Comparison of ENCODE assay signal across 18 cellular contexts in the genomic region with DNA sequence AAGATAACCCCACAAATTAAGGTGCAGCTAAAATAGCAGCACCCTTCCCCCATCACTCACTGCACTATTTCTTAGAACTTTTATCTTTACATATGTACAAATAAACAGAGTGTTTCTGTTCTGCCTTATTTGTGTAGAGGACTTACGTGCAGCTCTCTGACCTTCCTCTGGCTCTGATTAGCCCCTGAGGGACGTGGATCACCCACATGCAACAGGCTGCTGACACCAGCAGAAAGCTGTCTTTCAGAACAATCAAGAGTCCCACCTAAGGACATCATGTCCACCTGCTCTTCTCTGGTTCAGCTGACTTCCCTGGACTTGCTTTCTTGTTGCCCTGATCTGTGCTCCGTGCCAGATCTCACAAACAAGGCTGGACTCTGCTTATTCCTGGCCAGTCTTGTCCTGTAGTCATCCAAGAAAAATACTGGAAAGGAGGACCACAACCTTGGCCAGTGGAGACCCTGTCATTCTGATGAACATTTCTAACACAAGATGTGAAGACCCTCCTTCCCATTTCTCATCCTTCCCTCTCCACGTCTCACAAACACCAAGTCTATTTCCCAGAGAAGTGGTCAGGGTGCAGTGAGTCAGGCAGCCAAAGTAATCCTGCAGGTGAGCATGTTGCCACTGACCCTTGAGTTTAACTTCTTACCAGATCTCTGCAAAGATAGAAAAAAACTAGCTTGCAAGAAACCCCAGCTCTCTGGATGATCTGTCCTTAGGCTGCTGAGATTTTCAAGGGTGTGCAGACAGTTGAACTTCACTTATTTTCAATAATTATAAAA.
DNase-seq lines count a peak whose midpoint lies in the region; ATAC-seq and TF ChIP-seq lines count a peak whose summit lies in the region.
"Had no signal": no experiment of that assay in that cellular context is flagged by ENCODE, and none has a peak within 500 bp of the region (broad histone marks: within the 10 kb centered on the region; RNA-seq: fewer than 3 reads in every experiment).

No MANE protein-coding gene starts in this region.

- 50 to 60% (median 56%) methylated on average over 4 of the region's 4 CpGs for WGBS in adrenal gland, 4 donors

- H3K4me2 ChIP-seq in parathyroid adenoma (ENCODE audit: low read length), result peak overlapping the region; percentile 4

- H3K79me2 ChIP-seq in parathyroid adenoma, result no peaks in the 10 kb centered on the region

- no peaks in the 10 kb centered on the region for H3K9me3 Mint-ChIP-seq in activated T-cell treated with anti-CD3 and anti-CD28 coated beads, Interleukin-2, amount 50 U/mL, for 4 hours
- H3K9me3 Mint-ChIP-seq: endodermal cell had no signal

- intact Hi-C loops in adrenal gland (cut with DNase I) (no loop called here), dorsolateral prefrontal cortex (cut with DNase I) (no loop called here)

- DNase-seq in activated T-cell treated with anti-CD3 and anti-CD28 coated beads, Interleukin-2, amount 50 U/mL, for 4 hours, result no peak
- DNase-seq in activated T-cell treated with anti-CD3 and anti-CD28 coated beads, Interleukin-2, amount 50 U/mL, for 48 hours, result no peak
- DNase-seq in adrenal gland (no peak), dorsolateral prefrontal cortex (no peak), amygdala (lab: John Stamatoyannopoulos, UW) (no peak)
- DNase-seq: activated CD4-positive, alpha-beta T cell treated with anti-CD3 and anti-CD28 coated beads, Interleukin-2, amount 50 U/mL, for 4 hours; endodermal cell; GOT3; left lung; NCI-H1105; NCI-H2107; NCI-H524; stimulated activated CD4-positive, alpha-beta T cell treated with anti-CD3 and anti-CD28 coated beads, Interleukin-15, amount 100 ng/mL, for 24 hours had no signal

- no peaks in the 10 kb centered on the region for H3K27me3 Mint-ChIP-seq in activated T-cell treated with anti-CD3 and anti-CD28 coated beads, Interleukin-2, amount 50 U/mL, for 4 hours (ENCODE audit: low read depth)

- H3K9me3 ChIP-seq in HEK293 (ENCODE audit: control insufficient read depth, insufficient read depth, low read depth, low read length) (no peaks in the 10 kb centered on the region), adrenal gland (replicated peaks in 1 of 3) (no peaks in the 10 kb centered on the region), parathyroid adenoma (ENCODE audit: control insufficient read depth, low read length) (no peaks in the 10 kb centered on the region)
- H3K9me3 ChIP-seq: left lung, right atrium auricular region, thyroid gland had no signal

- H2AFZ ChIP-seq in parathyroid adenoma, result no peak overlapping the region

- no peak for ATAC-seq in activated T-cell treated with anti-CD3 and anti-CD28 coated beads, Interleukin-2, amount 50 U/mL, for 4 hours
- ATAC-seq in HG03442 (IDR thresholded peaks at IDR 0.05; ENCODE audit: unreplicated experiment), result no peak

- H3K36me3 ChIP-seq in HEK293 (ENCODE audit: control insufficient read depth in 2 of 2, insufficient read depth in 1 of 2, low read length in 2 of 2) (no peaks in the 10 kb centered on the region), adrenal gland (replicated peaks in 1 of 2) (no peaks in the 10 kb centered on the region), parathyroid adenoma (ENCODE audit: control insufficient read depth, insufficient read depth, low read length) (no peaks in the 10 kb centered on the region)
- H3K36me3 ChIP-seq: left lung, right atrium auricular region, thyroid gland had no signal

- H3K4me3 ChIP-seq in HEK293 (ENCODE audit: low read depth, low read length) (no peak overlapping the region), adrenal gland (no peak overlapping the region), parathyroid adenoma (ENCODE audit: low read depth, low read length) (no peak overlapping the region), dorsolateral prefrontal cortex (no peak overlapping the region)
- H3K4me3 ChIP-seq: left lung, right atrium auricular region, thyroid gland had no signal

- no peak overlapping the region for H3K9ac ChIP-seq in parathyroid adenoma

- H3K27me3 ChIP-seq in adrenal gland (no peaks in the 10 kb centered on the region), parathyroid adenoma (ENCODE audit: control insufficient read depth, insufficient read depth, low read length) (no peaks in the 10 kb centered on the region), dorsolateral prefrontal cortex (no peaks in the 10 kb centered on the region)
- H3K27me3 ChIP-seq: left lung, right atrium auricular region, thyroid gland had no signal

- H3K4me1 ChIP-seq in HEK293 (ENCODE audit: control insufficient read depth, insufficient read depth, low read length), result peaks cover 16% of the 10 kb centered on the region
- peaks cover 3 to 35% of the 10 kb centered on the region in 2 donors for H3K4me1 ChIP-seq in adrenal gland (replicated peaks in 1 of 2)
- peaks cover 5% of the 10 kb centered on the region for H3K4me1 ChIP-seq in parathyroid adenoma
- H3K4me1 ChIP-seq: left lung had no signal

- no peak for TF ChIP-seq POLR2A in adrenal gland (IDR thresholded peaks at IDR 0.05)

- CTCF ChIA-PET in HEK293 (lab: Yijun Ruan, JAX), result interaction anchor here (0.5 kb wide), 1 partner anchor 281 kb away, joined by 5 read pairs; no protein-coding TSS in a partner anchor

- H3K27ac ChIP-seq in HEK293 (ENCODE audit: extremely low read depth, low read depth, low read length) (no peak overlapping the region), adrenal gland (peak overlapping the region in 4 of 5 donors; percentile 48 to 83 (median 68)), parathyroid adenoma (no peak overlapping the region), dorsolateral prefrontal cortex (no peak overlapping the region)
- H3K27ac ChIP-seq: left lung, right atrium auricular region, thyroid gland had no signal

- peaks cover 1% of the 10 kb centered on the region for H3K36me3 Mint-ChIP-seq in activated T-cell treated with anti-CD3 and anti-CD28 coated beads, Interleukin-2, amount 50 U/mL, for 4 hours (ENCODE audit: insufficient read depth)

- no peak for TF ChIP-seq CTCF in HEK293 (tag by site-specific recombination; IDR thresholded peaks at IDR 0.05)
- TF ChIP-seq CTCF in adrenal gland (IDR thresholded peaks at IDR 0.05), result no peak
- TF ChIP-seq CTCF in parathyroid adenoma (IDR thresholded peaks at IDR 0.05), result no peak
- no peak for TF ChIP-seq CTCF in dorsolateral prefrontal cortex (IDR thresholded peaks at IDR 0.05 in 54 of 56, conservative IDR thresholded peaks at IDR 0.05 in 2 of 56; ENCODE audit: low read depth in 1 of 56, partially characterized antibody in 56 of 56)

- H3K4me3 Mint-ChIP-seq in activated T-cell treated with anti-CD3 and anti-CD28 coated beads, Interleukin-2, amount 50 U/mL, for 4 hours, result peak overlapping the region; percentile 46
- H3K4me3 Mint-ChIP-seq: endodermal cell had no signal

- POLR2A ChIA-PET in HEK293 (lab: Yijun Ruan, JAX), result no interaction called here

- peaks cover 57% of the 10 kb centered on the region for H3K4me1 Mint-ChIP-seq in activated T-cell treated with anti-CD3 and anti-CD28 coated beads, Interleukin-2, amount 50 U/mL, for 4 hours (ENCODE audit: low read depth)

TF ChIP-seq in HEK293, 187 proteins besides CTCF, POLR2A, EP300 and RAD21:
- TF ChIP-seq SCRT2 (tag by site-specific recombination; IDR thresholded peaks at IDR 0.05) (peak; percentile 73), TRIM28 (IDR thresholded peaks at IDR 0.05; ENCODE audit: borderline replicate concordance, low read length) (no peak)
TF ChIP-seq in HEK293: peak in this region for 1.

Comparison
In these comparisons a context has a peak if more than half of its experiments do, and no peak if none do; other contexts are left out.
1. H3K27ac ChIP-seq: peak in adrenal gland (4 of 5); none in HEK293 (single experiment), parathyroid adenoma (single experiment) and dorsolateral prefrontal cortex (0 of 59).